Comparison of ENCODE assay signal across 37 cellular contexts in the genomic region with DNA sequence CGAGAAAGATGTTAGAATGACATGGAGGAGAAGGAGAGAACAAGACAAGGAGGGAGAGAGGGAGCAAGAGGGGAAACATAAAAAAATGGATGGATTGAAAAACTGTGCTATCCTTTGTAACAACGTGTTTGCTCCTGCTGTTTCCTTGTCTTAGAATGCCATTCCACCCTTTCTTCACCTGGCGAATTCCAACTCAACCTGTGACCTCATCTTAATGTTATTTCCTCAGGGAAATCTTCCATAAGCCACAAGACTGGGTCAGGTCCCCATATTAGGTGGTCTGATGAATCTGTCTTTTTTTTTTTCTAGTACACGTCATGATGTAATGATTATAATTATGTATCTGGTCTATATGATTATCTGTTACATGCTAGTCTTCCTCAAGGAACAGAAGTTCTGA.
"Had no signal": no experiment of that assay in that cellular context is flagged by ENCODE, and none has a peak within 500 bp of the region (broad histone marks: within the 10 kb centered on the region; RNA-seq: fewer than 3 reads in every experiment).

No MANE protein-coding gene starts in this region.

- H3K36me3 ChIP-seq: ascending aorta, breast epithelium, MG63, SJSA1 had no signal

- H3K4me1 ChIP-seq: ascending aorta, body of pancreas, breast epithelium, SJSA1 had no signal

- H3K4me3 ChIP-seq: ascending aorta, body of pancreas, breast epithelium, MG63, SJSA1 had no signal

- H3K4me3 Mint-ChIP-seq: activated B cell treated with CpG ODN at 0.5 μM for 24 hours; activated CD4-positive, alpha-beta memory T cell treated with anti-CD3 and anti-CD28 coated beads, Interleukin-2, amount 10 ng/mL, durations not matched to agents 7 days and 5 days; activated CD8-positive, alpha-beta memory T cell treated with anti-CD3 and anti-CD28 coated beads, Interleukin-2, amount 10 ng/mL, durations not matched to agents 7 days and 5 days; activated naive CD8-positive, alpha-beta T cell treated with anti-CD3 and anti-CD28 coated beads for 36 hours; IgD-negative memory B cell; T-cell; T-helper 17 cell had no signal

- DNase-seq: activated B cell treated with CpG ODN at 0.5 μM for 24 hours; activated CD4-positive, alpha-beta memory T cell treated with anti-CD3 and anti-CD28 coated beads, Interleukin-2, amount 10 ng/mL, durations not matched to agents 7 days and 5 days; activated CD4-positive, alpha-beta T cell treated with anti-CD3 and anti-CD28 coated beads for 4 hours; activated CD4-positive, alpha-beta T cell treated with anti-CD3 and anti-CD28 coated beads, Interleukin-2, amount 50 U/mL, for 1 hour; activated CD4-positive, CD25-positive, alpha-beta regulatory T cell treated with anti-CD3 and anti-CD28 coated beads, Interleukin-2, amount 50 U/mL, for 72 hours; activated CD8-positive, alpha-beta memory T cell treated with anti-CD3 and anti-CD28 coated beads for 24 hours; activated CD8-positive, alpha-beta memory T cell treated with anti-CD3 and anti-CD28 coated beads, Interleukin-2, amount 10 ng/mL, durations not matched to agents 7 days and 5 days; activated CD8-positive, alpha-beta memory T cell treated with anti-CD3 and anti-CD28 coated beads, Interleukin-2, amount 50 U/mL, for 48 hours; activated effector memory CD4-positive, alpha-beta T cell treated with anti-CD3 and anti-CD28 coated beads, Interleukin-2, amount 50 U/mL, for 16 hours; activated naive CD4-positive, alpha-beta T cell; activated naive CD4-positive, alpha-beta T cell treated with anti-CD3 and anti-CD28 coated beads, Interleukin-2, amount 50 U/mL, for 16 hours; activated naive CD8-positive, alpha-beta T cell treated with anti-CD3 and anti-CD28 coated beads for 36 hours; activated T-cell treated with anti-CD3 and anti-CD28 coated beads, Interleukin-2, amount 50 U/mL, for 48 hours; amygdala; body of pancreas; caudate nucleus; Karpas-422; KBM-7; MG63; NCI-H1048; NCI-H1105 treated with DMSO at 0.1 percent for 48 hours; NCI-H1436; NCI-H1694; NCI-H1930; NCI-H2081 treated with DMSO at 0.1 percent for 48 hours; NCI-H345; NCI-H524 treated with DMSO at 0.1 percent for 48 hours; SHP77 treated with DMSO at 0.1 percent for 48 hours; SK-N-SH; T-cell; T-helper 17 cell; T-helper 9 cell had no signal

- H3K9me3 ChIP-seq: ascending aorta, body of pancreas, breast epithelium, MG63, SJSA1, SK-N-SH had no signal

- H3K27me3 ChIP-seq: ascending aorta, body of pancreas, breast epithelium, MG63, SJSA1 had no signal

- H3K27me3 Mint-ChIP-seq: activated B cell treated with CpG ODN at 0.5 μM for 24 hours; activated naive CD8-positive, alpha-beta T cell treated with anti-CD3 and anti-CD28 coated beads for 36 hours; IgD-negative memory B cell had no signal

- H3K4me2 ChIP-seq: SK-N-SH had no signal

- H3K36me3 Mint-ChIP-seq: activated CD8-positive, alpha-beta memory T cell treated with anti-CD3 and anti-CD28 coated beads, Interleukin-2, amount 10 ng/mL, durations not matched to agents 7 days and 5 days; activated naive CD8-positive, alpha-beta T cell treated with anti-CD3 and anti-CD28 coated beads for 36 hours; IgD-negative memory B cell; T-cell had no signal

- H3K9ac ChIP-seq: SK-N-SH had no signal

- H3K27ac ChIP-seq: ascending aorta, body of pancreas, breast epithelium, SJSA1, VCaP had no signal

- H3K9me3 Mint-ChIP-seq: activated B cell treated with CpG ODN at 0.5 μM for 24 hours; activated CD4-positive, alpha-beta memory T cell treated with anti-CD3 and anti-CD28 coated beads, Interleukin-2, amount 10 ng/mL, durations not matched to agents 7 days and 5 days; activated naive CD8-positive, alpha-beta T cell treated with anti-CD3 and anti-CD28 coated beads for 36 hours; T-cell had no signal

- H3K4me1 Mint-ChIP-seq: activated B cell treated with CpG ODN at 0.5 μM for 24 hours; activated CD4-positive, alpha-beta memory T cell treated with anti-CD3 and anti-CD28 coated beads, Interleukin-2, amount 10 ng/mL, durations not matched to agents 7 days and 5 days; activated CD8-positive, alpha-beta memory T cell treated with anti-CD3 and anti-CD28 coated beads, Interleukin-2, amount 10 ng/mL, durations not matched to agents 7 days and 5 days; activated naive CD8-positive, alpha-beta T cell treated with anti-CD3 and anti-CD28 coated beads for 36 hours; IgD-negative memory B cell; T-cell; T-helper 17 cell had no signal

- H3K27ac Mint-ChIP-seq: activated B cell treated with CpG ODN at 0.5 μM for 24 hours; activated CD4-positive, alpha-beta memory T cell treated with anti-CD3 and anti-CD28 coated beads, Interleukin-2, amount 10 ng/mL, durations not matched to agents 7 days and 5 days; activated CD8-positive, alpha-beta memory T cell treated with anti-CD3 and anti-CD28 coated beads, Interleukin-2, amount 10 ng/mL, durations not matched to agents 7 days and 5 days; activated naive CD8-positive, alpha-beta T cell treated with anti-CD3 and anti-CD28 coated beads for 36 hours; T-cell; T-helper 17 cell had no signal
